In the genomic region with DNA sequence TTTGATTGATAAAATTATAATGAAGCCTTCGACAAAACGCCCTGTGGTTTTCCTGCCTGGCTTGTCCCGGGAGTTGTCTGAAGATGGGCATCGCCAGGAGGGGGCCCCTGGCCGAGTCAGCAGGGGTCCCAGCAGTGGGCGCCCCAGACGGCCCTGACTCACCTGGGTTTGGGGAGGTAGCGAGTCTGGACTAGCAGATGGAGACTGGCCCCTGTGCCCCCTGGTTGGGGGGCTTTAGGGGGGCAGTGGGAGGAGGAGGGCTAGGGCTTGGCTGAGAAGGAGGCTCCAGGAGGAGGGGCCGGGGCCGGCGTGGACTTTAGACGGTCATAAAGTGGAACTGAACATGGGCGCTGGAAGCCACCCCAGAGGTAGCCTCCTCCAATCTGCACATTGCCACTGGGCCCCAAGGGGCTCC, we compare ENCODE assay signal across 9 cellular contexts. TPM values are rescaled to one million over a fixed set of nuclear protein-coding genes. Genes with fewer than 3 reads are reported as not detected.
DNase-seq lines count a peak whose midpoint lies in the region; ATAC-seq and TF ChIP-seq lines count a peak whose summit lies in the region.
"Had no signal": no experiment of that assay in that cellular context is flagged by ENCODE, and none has a peak within 500 bp of the region (broad histone marks: within the 10 kb centered on the region; RNA-seq: fewer than 3 reads in every experiment).

No MANE protein-coding gene starts in this region.

- H3K36me3 ChIP-seq in RWPE2 (ENCODE audit: low read depth) (no peaks in the 10 kb centered on the region), parathyroid adenoma (ENCODE audit: control insufficient read depth, insufficient read depth, low read length) (no peaks in the 10 kb centered on the region)
- H3K36me3 ChIP-seq in effector memory CD4-positive, alpha-beta T cell (ENCODE audit: control insufficient read depth, insufficient read depth, low read length), result no peaks in the 10 kb centered on the region

- H3K27me3 ChIP-seq in RWPE2 (ENCODE audit: insufficient read depth, poor library complexity, severe bottlenecking) (no peaks in the 10 kb centered on the region), parathyroid adenoma (ENCODE audit: control insufficient read depth, insufficient read depth, low read length) (no peaks in the 10 kb centered on the region)
- H3K27me3 ChIP-seq in effector memory CD4-positive, alpha-beta T cell (replicated peaks; ENCODE audit: control insufficient read depth, insufficient read depth, low read length, poor library complexity, severe bottlenecking), result no peaks in the 10 kb centered on the region

- no peak overlapping the region for H3K9ac ChIP-seq in parathyroid adenoma

- no peak overlapping the region for H2AFZ ChIP-seq in parathyroid adenoma

- H3K27ac ChIP-seq in RWPE2 (ENCODE audit: poor library complexity, severe bottlenecking) (peak overlapping the region; percentile 8), parathyroid adenoma (no peak overlapping the region)
- no peak overlapping the region for H3K27ac ChIP-seq in effector memory CD4-positive, alpha-beta T cell (ENCODE audit: insufficient read depth, low read length, poor library complexity, severe bottlenecking)

- no peaks in the 10 kb centered on the region for H3K9me3 ChIP-seq in RWPE2 (ENCODE audit: severe bottlenecking)
- no peaks in the 10 kb centered on the region for H3K9me3 ChIP-seq in effector memory CD4-positive, alpha-beta T cell (ENCODE audit: control insufficient read depth, low read length)
- no peaks in the 10 kb centered on the region for H3K9me3 ChIP-seq in parathyroid adenoma (ENCODE audit: control insufficient read depth, low read length)

- H3K4me2 ChIP-seq in parathyroid adenoma (ENCODE audit: low read length), result peak overlapping the region; percentile 80

- H3K79me2 ChIP-seq in parathyroid adenoma, result no peaks in the 10 kb centered on the region

- ATAC-seq in RWPE2 (ENCODE audit: low read depth) (no peak), HG03135 (IDR thresholded peaks at IDR 0.05; ENCODE audit: unreplicated experiment) (no peak), HG02840 (IDR thresholded peaks at IDR 0.05; ENCODE audit: low FRiP score, unreplicated experiment) (no peak)

- H3K4me3 ChIP-seq in RWPE2 (ENCODE audit: severe bottlenecking), result no peak overlapping the region
- peak overlapping the region; percentile 61 for H3K4me3 ChIP-seq in effector memory CD4-positive, alpha-beta T cell (ENCODE audit: insufficient read depth, low read depth, low read length, poor library complexity, severe bottlenecking)
- no peak overlapping the region for H3K4me3 ChIP-seq in parathyroid adenoma (ENCODE audit: low read depth, low read length)

- TF ChIP-seq CTCF in RWPE2 (IDR thresholded peaks at IDR 0.05; ENCODE audit: poor library complexity, severe bottlenecking) (no peak), parathyroid adenoma (IDR thresholded peaks at IDR 0.05) (no peak)

- peaks cover 16% of the 10 kb centered on the region for H3K4me1 ChIP-seq in RWPE2 (ENCODE audit: insufficient read depth, poor library complexity, severe bottlenecking)
- H3K4me1 ChIP-seq in effector memory CD4-positive, alpha-beta T cell (ENCODE audit: control insufficient read depth, insufficient read depth, low read length, poor library complexity, severe bottlenecking), result peaks cover 26% of the 10 kb centered on the region
- no peaks in the 10 kb centered on the region for H3K4me1 ChIP-seq in parathyroid adenoma

- DNase-seq in Daoy (ENCODE audit: low read depth) (peak; percentile 85), RWPE2 (ENCODE audit: low spot score) (no peak), HK-2 (ENCODE audit: unreplicated experiment) (no peak), pons (ENCODE audit: low spot score) (no peak)
- DNase-seq in effector memory CD4-positive, alpha-beta T cell, result no peak
- DNase-seq: cortex of kidney had no signal

RNA-seq across cellular contexts. Expression of a gene that starts 0.4 kb away (rescaled TPM):
- 33.3 and 35.2 TPM in 2 replicates for total RNA-seq in Daoy (2014; rRNA removed; shearing (Covaris generic))

RNA-seq across cellular contexts. Expression of a gene that starts 19.7 kb away (rescaled TPM):
- 0.06 TPM in 1 of 2 replicates, not detected in the other for total RNA-seq in Daoy (2014; rRNA removed; shearing (Covaris generic))

RNA-seq across cellular contexts. Expression of a gene that starts 42.3 kb away (rescaled TPM):
- 5.9 and 10.3 TPM in 2 replicates for total RNA-seq in Daoy (2014; rRNA removed; shearing (Covaris generic))
